Comparison of ENCODE assay signal across 8 cellular contexts in the genomic region with DNA sequence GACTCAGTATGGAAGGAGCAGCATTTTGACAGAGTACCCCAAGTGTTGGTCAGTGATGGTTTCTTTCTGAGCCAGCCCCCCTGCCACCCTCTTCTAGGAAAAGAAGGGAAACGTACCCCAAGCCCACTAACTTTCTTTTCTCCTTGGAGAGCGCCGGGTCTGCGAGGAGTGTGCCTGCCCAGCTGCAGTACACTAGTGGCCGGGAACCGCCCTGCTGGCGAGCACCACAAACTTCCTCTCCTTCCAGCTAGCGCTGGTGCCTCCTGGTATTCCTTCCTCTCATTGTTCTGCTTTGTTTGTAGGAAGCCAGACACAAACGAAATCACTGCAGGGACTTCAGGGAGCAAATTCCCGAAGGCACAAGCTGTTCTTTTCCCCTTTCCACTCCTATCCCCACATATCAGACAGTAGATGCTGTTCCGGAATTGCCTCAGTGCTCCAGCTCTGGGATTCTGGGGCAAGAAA. TPM values are rescaled to one million over a fixed set of nuclear protein-coding genes. Genes with fewer than 3 reads are reported as not detected.
DNase-seq lines count a peak whose midpoint lies in the region; ATAC-seq, FAIRE-seq and TF ChIP-seq lines count a peak whose summit lies in the region.

No MANE protein-coding gene starts in this region.

- peak overlapping the region; percentile 61 to 65 (median 62) for H3K4me3 ChIP-seq in esophagus muscularis mucosa

- WGBS in esophagus muscularis mucosa = 7% methylated on average over 11 of the region's 11 CpGs

- peaks cover 49 to 80% (median 66%) of the 10 kb centered on the region in 5 donors for H3K27me3 Mint-ChIP-seq in naive thymus-derived CD8-positive, alpha-beta T cell

- DNase-seq in G401 (ENCODE audit: low spot score) (peak; percentile 9), NCI-H510A (lab: John Stamatoyannopoulos, UW) (peak; percentile 1), esophagus muscularis mucosa (ENCODE audit: extremely low spot score) (peak; percentile 81), cortex of kidney (lab: John Stamatoyannopoulos, UW) (no peak), frontal cortex (ENCODE audit: low spot score in 2 of 2) (no peak)
- DNase-seq in naive thymus-derived CD8-positive, alpha-beta T cell = no peak
- no peak for DNase-seq in stimulated activated CD4-positive, alpha-beta T cell treated with anti-CD3 and anti-CD28 coated beads, Interleukin-4, amount 100 ng/mL, for 1 hour

- peak overlapping the region in 3 of 4 donors; percentile 51 to 57 (median 54) for H3K27ac ChIP-seq in esophagus muscularis mucosa (replicated peaks in 1 of 4)

- H3K27ac Mint-ChIP-seq in naive thymus-derived CD8-positive, alpha-beta T cell = no peak overlapping the region

- H3K36me3 Mint-ChIP-seq in naive thymus-derived CD8-positive, alpha-beta T cell = peaks cover 0 to 2% (median 0%) of the 10 kb centered on the region in 3 donors

- peaks cover 6 to 28% (median 27%) of the 10 kb centered on the region in 4 donors for H3K4me1 ChIP-seq in esophagus muscularis mucosa

- POLR2A ChIA-PET in naive thymus-derived CD8-positive, alpha-beta T cell (lab: Charles Lee) = no interaction called here

- intact Hi-C loops in esophagus muscularis mucosa (cut with DNase I) = loop anchor here (10.0 kb wide), 1 partner anchor 559 kb away; no protein-coding TSS in a partner anchor

- no peaks in the 10 kb centered on the region for H3K9me3 ChIP-seq in esophagus muscularis mucosa

- no peaks in the 10 kb centered on the region for H3K36me3 ChIP-seq in esophagus muscularis mucosa

- peaks cover 6 to 78% (median 18%) of the 10 kb centered on the region in 4 donors for H3K27me3 ChIP-seq in esophagus muscularis mucosa

- ATAC-seq in naive thymus-derived CD8-positive, alpha-beta T cell = no peak
- ATAC-seq in HG03565 (IDR thresholded peaks at IDR 0.05; ENCODE audit: unreplicated experiment) = no peak

- no peak for FAIRE-seq in frontal cortex (lab: Jason Lieb, UNC)

- TF ChIP-seq EP300 in esophagus muscularis mucosa (IDR thresholded peaks at IDR 0.05) = no peak

- peaks cover 0 to 10% (median 0%) of the 10 kb centered on the region in 9 donors for H3K9me3 Mint-ChIP-seq in naive thymus-derived CD8-positive, alpha-beta T cell

- peak in 1 of 3 experiments; percentile 21 for TF ChIP-seq CTCF in esophagus muscularis mucosa (IDR thresholded peaks at IDR 0.05)

- in situ Hi-C loops in G401 (cut with HindIII; ENCODE audit: low sequenced_read_pairs) = no loop called here

- peak overlapping the region in 9 of 10 donors; percentile 39 to 73 (median 60) for H3K4me3 Mint-ChIP-seq in naive thymus-derived CD8-positive, alpha-beta T cell

- peaks cover 0 to 16% (median 8%) of the 10 kb centered on the region in 4 donors for H3K4me1 Mint-ChIP-seq in naive thymus-derived CD8-positive, alpha-beta T cell

- no peak for TF ChIP-seq POLR2A in esophagus muscularis mucosa (IDR thresholded peaks at IDR 0.05; ENCODE audit: low read depth)

RNA-seq across cellular contexts. Expression of a gene that starts 1.8 kb away (rescaled TPM):
- total RNA-seq in G401 (2014; rRNA removed; shearing (Covaris generic)) = 0.80 TPM in 1 of 2 replicates, not detected in the other
- total RNA-seq in esophagus muscularis mucosa = 1 to 10 TPM; 4.0 to 6.7 (median 5.8) TPM
- not detected for total RNA-seq in naive thymus-derived CD8-positive, alpha-beta T cell
- polyA plus RNA-seq in naive thymus-derived CD8-positive, alpha-beta T cell = not detected
- 31.0 TPM for total RNA-seq in frontal cortex

Comparison
In these comparisons a context has a peak if more than half of its experiments do, and no peak if none do; other contexts are left out.
1. DNase-seq: peak in G401 (single experiment), NCI-H510A (single experiment) and esophagus muscularis mucosa (single experiment); none in naive thymus-derived CD8-positive, alpha-beta T cell (0 of 10), cortex of kidney (single experiment), stimulated activated CD4-positive, alpha-beta T cell treated with anti-CD3 and anti-CD28 coated beads, Interleukin-4, amount 100 ng/mL, for 1 hour (single experiment) and frontal cortex (0 of 2).